1 cellular context compared by ENCODE assay signal in genomic region chr11:34564406-34564805, GRCh38.
TF ChIP-seq lines count a peak whose summit lies in the region.

No MANE protein-coding gene starts in this region.

TF ChIP-seq in H1, 55 proteins besides CTCF, POLR2A, EP300 and RAD21:
- TF ChIP-seq POLR2AphosphoS5 (IDR thresholded peaks at IDR 0.05; ENCODE audit: low read depth, low read length), result no peak
- TF ChIP-seq PHF8 (conservative IDR thresholded peaks at IDR 0.05; ENCODE audit: low read depth, low read length), result no peak
- no peak for TF ChIP-seq TAF7 (optimal IDR thresholded peaks at IDR 0.05; ENCODE audit: borderline replicate concordance, low read depth, low read length)
- no peak for TF ChIP-seq ATF2 (IDR thresholded peaks at IDR 0.05; ENCODE audit: low read length)
- no peak for TF ChIP-seq TEAD4 (IDR thresholded peaks at IDR 0.05; ENCODE audit: low read depth, low read length)
- no peak for TF ChIP-seq SIRT6 (IDR thresholded peaks at IDR 0.05; ENCODE audit: low read length)
- no peak for TF ChIP-seq KDM4A (IDR thresholded peaks at IDR 0.05; ENCODE audit: low read depth, low read length, severe bottlenecking)
- TF ChIP-seq CHD1 (IDR thresholded peaks at IDR 0.05; ENCODE audit: low read depth, low read length), result no peak
- TF ChIP-seq NRF1 (IDR thresholded peaks at IDR 0.05; ENCODE audit: low read depth, low read length), result no peak
- TF ChIP-seq SUZ12 (IDR thresholded peaks at IDR 0.05; ENCODE audit: low read length), result no peak
- TF ChIP-seq USF2 (IDR thresholded peaks at IDR 0.05; ENCODE audit: low read length), result no peak
- TF ChIP-seq E2F6 (IDR thresholded peaks at IDR 0.05), result no peak
- TF ChIP-seq RFX5 (IDR thresholded peaks at IDR 0.05; ENCODE audit: borderline replicate concordance, low read depth, low read length), result no peak
TF ChIP-seq in H1: peak in this region for 0.
